12 cellular contexts compared by ENCODE assay signal in the genomic region with DNA sequence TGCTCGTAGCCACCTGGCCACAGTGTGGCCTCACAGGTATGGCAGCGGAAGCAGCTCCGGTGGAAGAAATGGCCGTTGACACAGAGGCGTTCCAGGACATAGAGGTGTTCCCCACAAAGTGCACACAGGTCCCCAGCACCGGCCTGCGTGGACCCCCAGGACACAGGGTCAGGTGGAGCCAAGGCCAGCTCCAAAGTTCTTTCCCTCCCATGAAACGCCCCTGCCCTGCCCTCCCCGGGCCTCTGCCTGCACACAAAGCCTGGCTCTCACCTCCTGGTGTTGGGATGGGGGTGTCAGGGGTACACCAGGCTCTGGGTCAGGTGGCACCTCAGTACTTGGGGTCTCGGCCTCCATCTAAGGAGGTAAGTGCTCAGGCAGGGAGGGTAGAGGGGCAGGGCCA. TPM values are rescaled to one million over a fixed set of nuclear protein-coding genes. Genes with fewer than 3 reads are reported as not detected.
"Had no signal": no experiment of that assay in that cellular context is flagged by ENCODE, and none has a peak within 500 bp of the region (broad histone marks: within the 10 kb centered on the region; RNA-seq: fewer than 3 reads in every experiment).

No MANE protein-coding gene starts in this region.

- H3K27me3 ChIP-seq: adrenal gland, heart right ventricle, SJSA1, tibial nerve had no signal

- H3K9me3 Mint-ChIP-seq: activated CD4-positive, alpha-beta memory T cell treated with anti-CD3 and anti-CD28 coated beads, Interleukin-2, amount 10 ng/mL, durations not matched to agents 7 days and 5 days; activated naive CD4-positive, alpha-beta T cell treated with anti-CD3 and anti-CD28 coated beads for 36 hours had no signal

- ATAC-seq: heart right ventricle had no signal

- H3K27me3 Mint-ChIP-seq: activated CD4-positive, alpha-beta memory T cell treated with anti-CD3 and anti-CD28 coated beads, Interleukin-2, amount 10 ng/mL, durations not matched to agents 7 days and 5 days had no signal

- DNase-seq: activated CD4-positive, alpha-beta memory T cell treated with anti-CD3 and anti-CD28 coated beads, Interleukin-2, amount 10 ng/mL, durations not matched to agents 7 days and 5 days; activated CD4-positive, alpha-beta T cell treated with anti-CD3 and anti-CD28 coated beads for 1 hour; activated CD8-positive, alpha-beta memory T cell treated with anti-CD3 and anti-CD28 coated beads, Interleukin-2, amount 50 U/mL, for 4 hours; adrenal gland; effector CD8-positive, alpha-beta T cell; heart right ventricle; T-helper 9 cell had no signal

- H3K27ac ChIP-seq: adrenal gland, heart right ventricle, parathyroid adenoma, SJSA1, skin epidermis, tibial nerve had no signal

- H3K27ac Mint-ChIP-seq: activated naive CD4-positive, alpha-beta T cell treated with anti-CD3 and anti-CD28 coated beads for 36 hours had no signal

- H3K4me3 Mint-ChIP-seq: activated CD4-positive, alpha-beta memory T cell treated with anti-CD3 and anti-CD28 coated beads, Interleukin-2, amount 10 ng/mL, durations not matched to agents 7 days and 5 days; activated naive CD4-positive, alpha-beta T cell treated with anti-CD3 and anti-CD28 coated beads for 36 hours had no signal

- H3K4me1 ChIP-seq: adrenal gland, SJSA1 had no signal

- H3K9me3 ChIP-seq: adrenal gland, heart right ventricle, SJSA1, tibial nerve had no signal

- H3K4me3 ChIP-seq: adrenal gland, heart right ventricle, SJSA1, skin epidermis, tibial nerve had no signal

RNA-seq across cellular contexts. Expression of gene PPIL6, which starts 6.7 kb away (rescaled TPM):
- total RNA-seq: activated CD4-positive, alpha-beta memory T cell treated with anti-CD3 and anti-CD28 coated beads, Interleukin-2, amount 10 ng/mL, durations not matched to agents 7 days and 5 days had no signal
